In genomic region chr1:232045134-232045533, GRCh38 we compare ENCODE assay signal across 22 cellular contexts.
DNase-seq lines count a peak whose midpoint lies in the region; ATAC-seq and TF ChIP-seq lines count a peak whose summit lies in the region.
"Had no signal": no experiment of that assay in that cellular context is flagged by ENCODE, and none has a peak within 500 bp of the region (broad histone marks: within the 10 kb centered on the region; RNA-seq: fewer than 3 reads in every experiment).

No MANE protein-coding gene starts in this region.

- DNase-seq in WTC11 (ENCODE audit: low spot score) = no peak
- DNase-seq in dermis blood vessel endothelial cell = no peak
- DNase-seq: ACHN; Caco-2; CD4-positive, alpha-beta T cell; DND-41; GOT3; KBM-7; MM.1S; NCI-H1092; NCI-H1694; NCI-H2081; NCI-H524; OCI-M1; SJCRH30; T-cell had no signal

- H3K9ac ChIP-seq in ES-I3 (ENCODE audit: low read depth, low read length) (peak overlapping the region; percentile 11; the same call in 1 of the 2 replicates), HUES48 (ENCODE audit: low read depth, low read length) (no peak overlapping the region)
- H3K9ac ChIP-seq: BLaER1 had no signal

- H3K27me3 Mint-ChIP-seq in WTC11 (ENCODE audit: low read depth) = no peaks in the 10 kb centered on the region; the same call in 1 of the 2 replicates
- H3K27me3 Mint-ChIP-seq: CD4-positive, alpha-beta T cell; T-cell had no signal

- H3K9me3 ChIP-seq in ES-I3 (ENCODE audit: control insufficient read depth, insufficient read depth, low read length) (no peaks in the 10 kb centered on the region), HUES48 (ENCODE audit: control insufficient read depth, insufficient read depth, low read length) (no peaks in the 10 kb centered on the region), iPS-18c (ENCODE audit: control insufficient read depth, insufficient read depth, low read length) (no peaks in the 10 kb centered on the region)
- H3K9me3 ChIP-seq: BLaER1, Caco-2, SJCRH30 had no signal

- peak overlapping the region; percentile 79 for H3K27ac ChIP-seq in HUES48 (ENCODE audit: low read depth, low read length)
- H3K27ac ChIP-seq: BLaER1, SJCRH30 had no signal

- H3K36me3 ChIP-seq in ES-I3 (ENCODE audit: insufficient read depth, low read length) = no peaks in the 10 kb centered on the region
- H3K36me3 ChIP-seq in HUES48 (ENCODE audit: control insufficient read depth, insufficient read depth, low read length) = no peaks in the 10 kb centered on the region
- H3K36me3 ChIP-seq: BLaER1, SJCRH30 had no signal

- H3K4me1 Mint-ChIP-seq in WTC11 = peaks cover 41% of the 10 kb centered on the region
- H3K4me1 Mint-ChIP-seq: T-cell had no signal

- peak overlapping the region; percentile 4 for H3K4me3 Mint-ChIP-seq in WTC11
- H3K4me3 Mint-ChIP-seq: CD4-positive, alpha-beta T cell; T-cell had no signal

- POLR2A ChIA-PET in WTC11 (lab: Charles Lee) = no interaction called here

- ATAC-seq in WTC11 (peak; percentile 60), GM18517 (IDR thresholded peaks at IDR 0.05; ENCODE audit: unreplicated experiment) (no peak), GM21825 (IDR thresholded peaks at IDR 0.05; ENCODE audit: unreplicated experiment) (no peak)
- ATAC-seq: T-cell had no signal

- H3K36me3 Mint-ChIP-seq in WTC11 = no peaks in the 10 kb centered on the region

- H3K9me3 Mint-ChIP-seq in WTC11 = peaks cover 10% of the 10 kb centered on the region
- H3K9me3 Mint-ChIP-seq: CD4-positive, alpha-beta T cell; T-cell had no signal

- no peak for TF ChIP-seq CTCF in WTC11 (IDR thresholded peaks at IDR 0.05)

- no peaks in the 10 kb centered on the region for H3K27me3 ChIP-seq in HUES48 (ENCODE audit: control insufficient read depth, insufficient read depth, low read length)
- H3K27me3 ChIP-seq: BLaER1, SJCRH30 had no signal

- H3K4me3 ChIP-seq in HUES48 (ENCODE audit: low read depth, low read length) = no peak overlapping the region
- peak overlapping the region; percentile 1; the same call in 1 of the 2 replicates for H3K4me3 ChIP-seq in iPS-18c (ENCODE audit: insufficient read depth, low read depth, low read length)
- H3K4me3 ChIP-seq: BLaER1, SJCRH30 had no signal

- peak overlapping the region; percentile 78 for H3K27ac Mint-ChIP-seq in WTC11
- H3K27ac Mint-ChIP-seq: CD4-positive, alpha-beta T cell; T-cell had no signal

- H3K4me1 ChIP-seq in ES-I3 (ENCODE audit: insufficient read depth, low read length) (peaks cover 30% of the 10 kb centered on the region), HUES48 (ENCODE audit: control insufficient read depth, insufficient read depth, low read length) (peaks cover 19% of the 10 kb centered on the region)
- H3K4me1 ChIP-seq: BLaER1, Caco-2, SJCRH30 had no signal

- CTCF ChIA-PET in WTC11 (lab: Charles Lee) = no interaction called here

TF ChIP-seq in WTC11, 78 proteins besides CTCF, POLR2A, EP300 and RAD21:
- TF ChIP-seq SP1 (CRISPR knock-in tag; conservative IDR thresholded peaks at IDR 0.05) (0 out of 2 replicates have a peak, but pooled peaks have one; percentile 36), ZSCAN18 (CRISPR knock-in tag; IDR thresholded peaks at IDR 0.05) (no peak), ZNF423 (CRISPR knock-in tag; IDR thresholded peaks at IDR 0.05) (0 out of 2 replicates have a peak, but pooled peaks have one; percentile 3), FOXJ3 (CRISPR knock-in tag; IDR thresholded peaks at IDR 0.05; ENCODE audit: borderline replicate concordance) (no peak), GTF2I (CRISPR knock-in tag; conservative IDR thresholded peaks at IDR 0.05) (no peak)
- TF ChIP-seq, protein P1, sequence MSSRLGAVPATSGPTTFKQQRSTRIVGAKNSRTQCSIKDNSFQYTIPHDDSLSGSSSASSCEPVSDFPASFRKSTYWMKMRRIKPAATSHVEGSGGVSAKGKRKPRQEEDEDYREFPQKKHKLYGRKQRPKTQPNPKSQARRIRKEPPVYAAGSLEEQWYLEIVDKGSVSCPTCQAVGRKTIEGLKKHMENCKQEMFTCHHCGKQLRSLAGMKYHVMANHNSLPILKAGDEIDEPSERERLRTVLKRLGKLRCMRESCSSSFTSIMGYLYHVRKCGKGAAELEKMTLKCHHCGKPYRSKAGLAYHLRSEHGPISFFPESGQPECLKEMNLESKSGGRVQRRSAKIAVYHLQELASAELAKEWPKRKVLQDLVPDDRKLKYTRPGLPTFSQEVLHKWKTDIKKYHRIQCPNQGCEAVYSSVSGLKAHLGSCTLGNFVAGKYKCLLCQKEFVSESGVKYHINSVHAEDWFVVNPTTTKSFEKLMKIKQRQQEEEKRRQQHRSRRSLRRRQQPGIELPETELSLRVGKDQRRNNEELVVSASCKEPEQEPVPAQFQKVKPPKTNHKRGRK (CRISPR knock-in tag; IDR thresholded peaks at IDR 0.05; ENCODE audit: borderline replicate concordance) = 0 out of 2 replicates have a peak, but pooled peaks have one; percentile 24
TF ChIP-seq in WTC11: peak in this region for 3.
